1 cellular context compared by ENCODE assay signal in genomic region chr12:12995088-12995487, GRCh38.
TF ChIP-seq lines count a peak whose summit lies in the region.

No MANE protein-coding gene starts in this region.

TF ChIP-seq in HEK293, 187 proteins besides CTCF, POLR2A, EP300 and RAD21 (continued from another document):
- TF ChIP-seq PRDM4 (tag by site-specific recombination; IDR thresholded peaks at IDR 0.05) (no peak), ZFHX2 (tag by site-specific recombination; conservative IDR thresholded peaks at IDR 0.05) (peak; percentile 28; the same call in 1 of the 2 replicates), ZNF19 (tag by site-specific recombination; IDR thresholded peaks at IDR 0.05; ENCODE audit: low read depth) (no peak), EGR2 (tag by site-specific recombination; IDR thresholded peaks at IDR 0.05; ENCODE audit: low read depth) (peak; percentile 31; the same call in 1 of the 2 replicates), ZNF501 (tag by site-specific recombination; IDR thresholded peaks at IDR 0.05) (no peak)
- TF ChIP-seq, protein P1, sequence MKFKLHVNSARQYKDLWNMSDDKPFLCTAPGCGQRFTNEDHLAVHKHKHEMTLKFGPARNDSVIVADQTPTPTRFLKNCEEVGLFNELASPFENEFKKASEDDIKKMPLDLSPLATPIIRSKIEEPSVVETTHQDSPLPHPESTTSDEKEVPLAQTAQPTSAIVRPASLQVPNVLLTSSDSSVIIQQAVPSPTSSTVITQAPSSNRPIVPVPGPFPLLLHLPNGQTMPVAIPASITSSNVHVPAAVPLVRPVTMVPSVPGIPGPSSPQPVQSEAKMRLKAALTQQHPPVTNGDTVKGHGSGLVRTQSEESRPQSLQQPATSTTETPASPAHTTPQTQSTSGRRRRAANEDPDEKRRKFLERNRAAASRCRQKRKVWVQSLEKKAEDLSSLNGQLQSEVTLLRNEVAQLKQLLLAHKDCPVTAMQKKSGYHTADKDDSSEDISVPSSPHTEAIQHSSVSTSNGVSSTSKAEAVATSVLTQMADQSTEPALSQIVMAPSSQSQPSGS (tag by site-specific recombination; IDR thresholded peaks at IDR 0.05; ENCODE audit: low read depth), result no peak
- TF ChIP-seq, protein P2, sequence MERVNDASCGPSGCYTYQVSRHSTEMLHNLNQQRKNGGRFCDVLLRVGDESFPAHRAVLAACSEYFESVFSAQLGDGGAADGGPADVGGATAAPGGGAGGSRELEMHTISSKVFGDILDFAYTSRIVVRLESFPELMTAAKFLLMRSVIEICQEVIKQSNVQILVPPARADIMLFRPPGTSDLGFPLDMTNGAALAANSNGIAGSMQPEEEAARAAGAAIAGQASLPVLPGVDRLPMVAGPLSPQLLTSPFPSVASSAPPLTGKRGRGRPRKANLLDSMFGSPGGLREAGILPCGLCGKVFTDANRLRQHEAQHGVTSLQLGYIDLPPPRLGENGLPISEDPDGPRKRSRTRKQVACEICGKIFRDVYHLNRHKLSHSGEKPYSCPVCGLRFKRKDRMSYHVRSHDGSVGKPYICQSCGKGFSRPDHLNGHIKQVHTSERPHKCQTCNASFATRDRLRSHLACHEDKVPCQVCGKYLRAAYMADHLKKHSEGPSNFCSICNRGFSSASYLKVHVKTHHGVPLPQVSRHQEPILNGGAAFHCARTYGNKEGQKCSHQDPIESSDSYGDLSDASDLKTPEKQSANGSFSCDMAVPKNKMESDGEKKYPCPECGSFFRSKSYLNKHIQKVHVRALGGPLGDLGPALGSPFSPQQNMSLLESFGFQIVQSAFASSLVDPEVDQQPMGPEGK (tag by site-specific recombination; IDR thresholded peaks at IDR 0.05), result no peak
